20 cellular contexts compared by ENCODE assay signal in genomic region chr3:12372762-12373280, GRCh38.
"Had no signal": no experiment of that assay in that cellular context is flagged by ENCODE, and none has a peak within 500 bp of the region (broad histone marks: within the 10 kb centered on the region; RNA-seq: fewer than 3 reads in every experiment).

No MANE protein-coding gene starts in this region.

- DNase-seq: activated CD4-positive, alpha-beta memory T cell treated with anti-CD3 and anti-CD28 coated beads for 36 hours; activated CD4-positive, alpha-beta T cell treated with anti-CD3 and anti-CD28 coated beads for 36 hours; activated CD8-positive, alpha-beta memory T cell treated with anti-CD3 and anti-CD28 coated beads, Interleukin-2, amount 10 ng/mL, durations not matched to agents 7 days and 5 days; activated naive CD4-positive, alpha-beta T cell treated with anti-CD3 and anti-CD28 coated beads, Interleukin-2, amount 10 ng/mL, durations not matched to agents 7 days and 5 days; activated T-cell treated with anti-CD3 and anti-CD28 coated beads, Interleukin-2, amount 50 U/mL, for 1 hour; caudate nucleus; colonic mucosa; effector CD4-positive, alpha-beta T cell; esophagus squamous epithelium; islet precursor cell; left lung; mucosa of descending colon; naive thymus-derived CD4-positive, alpha-beta T cell; ovary; stimulated activated CD4-positive, alpha-beta T cell treated with anti-CD3 and anti-CD28 coated beads, Interleukin-2, amount 100 ng/mL, for 24 hours; stomach had no signal

- H3K9me3 Mint-ChIP-seq: activated CD4-positive, alpha-beta memory T cell treated with anti-CD3 and anti-CD28 coated beads for 36 hours; activated naive CD4-positive, alpha-beta T cell treated with anti-CD3 and anti-CD28 coated beads, Interleukin-2, amount 10 ng/mL, durations not matched to agents 7 days and 5 days; naive thymus-derived CD4-positive, alpha-beta T cell had no signal

- H3K27ac ChIP-seq: colonic mucosa, esophagus squamous epithelium, hepatocyte, left lung, thoracic aorta had no signal

- H3K4me3 ChIP-seq: colonic mucosa, esophagus squamous epithelium, hepatocyte, left lung, mucosa of descending colon, ovary, stomach, thoracic aorta had no signal

- H3K9me3 ChIP-seq: colonic mucosa, esophagus squamous epithelium, left lung, mucosa of descending colon, ovary, stomach, thoracic aorta had no signal

- H3K4me1 Mint-ChIP-seq: activated CD4-positive, alpha-beta T cell treated with anti-CD3 and anti-CD28 coated beads for 36 hours; activated CD8-positive, alpha-beta memory T cell treated with anti-CD3 and anti-CD28 coated beads, Interleukin-2, amount 10 ng/mL, durations not matched to agents 7 days and 5 days; activated naive CD4-positive, alpha-beta T cell treated with anti-CD3 and anti-CD28 coated beads, Interleukin-2, amount 10 ng/mL, durations not matched to agents 7 days and 5 days; naive thymus-derived CD4-positive, alpha-beta T cell had no signal

- H3K4me3 Mint-ChIP-seq: activated CD4-positive, alpha-beta memory T cell treated with anti-CD3 and anti-CD28 coated beads for 36 hours; activated CD4-positive, alpha-beta T cell treated with anti-CD3 and anti-CD28 coated beads for 36 hours; activated CD8-positive, alpha-beta memory T cell treated with anti-CD3 and anti-CD28 coated beads, Interleukin-2, amount 10 ng/mL, durations not matched to agents 7 days and 5 days; activated naive CD4-positive, alpha-beta T cell treated with anti-CD3 and anti-CD28 coated beads, Interleukin-2, amount 10 ng/mL, durations not matched to agents 7 days and 5 days; naive thymus-derived CD4-positive, alpha-beta T cell had no signal

- H3K27me3 ChIP-seq: colonic mucosa, esophagus squamous epithelium, hepatocyte, ovary, stomach had no signal

- H3K36me3 ChIP-seq: colonic mucosa, esophagus squamous epithelium, left lung, ovary, stomach, thoracic aorta had no signal

- H3K36me3 Mint-ChIP-seq: activated CD4-positive, alpha-beta memory T cell treated with anti-CD3 and anti-CD28 coated beads for 36 hours; activated CD8-positive, alpha-beta memory T cell treated with anti-CD3 and anti-CD28 coated beads, Interleukin-2, amount 10 ng/mL, durations not matched to agents 7 days and 5 days; activated naive CD4-positive, alpha-beta T cell treated with anti-CD3 and anti-CD28 coated beads, Interleukin-2, amount 10 ng/mL, durations not matched to agents 7 days and 5 days; naive thymus-derived CD4-positive, alpha-beta T cell had no signal

- H3K27ac Mint-ChIP-seq: activated CD4-positive, alpha-beta memory T cell treated with anti-CD3 and anti-CD28 coated beads for 36 hours; activated CD4-positive, alpha-beta T cell treated with anti-CD3 and anti-CD28 coated beads for 36 hours; activated CD8-positive, alpha-beta memory T cell treated with anti-CD3 and anti-CD28 coated beads, Interleukin-2, amount 10 ng/mL, durations not matched to agents 7 days and 5 days; activated naive CD4-positive, alpha-beta T cell treated with anti-CD3 and anti-CD28 coated beads, Interleukin-2, amount 10 ng/mL, durations not matched to agents 7 days and 5 days; naive thymus-derived CD4-positive, alpha-beta T cell had no signal

- FAIRE-seq: endothelial cell of umbilical vein had no signal

- ATAC-seq: activated CD4-positive, alpha-beta T cell treated with anti-CD3 and anti-CD28 coated beads for 36 hours; activated CD8-positive, alpha-beta memory T cell treated with anti-CD3 and anti-CD28 coated beads, Interleukin-2, amount 10 ng/mL, durations not matched to agents 7 days and 5 days; left lung; mucosa of descending colon; naive thymus-derived CD4-positive, alpha-beta T cell; sciatic nerve had no signal
